19 cellular contexts compared by ENCODE assay signal in the genomic region with DNA sequence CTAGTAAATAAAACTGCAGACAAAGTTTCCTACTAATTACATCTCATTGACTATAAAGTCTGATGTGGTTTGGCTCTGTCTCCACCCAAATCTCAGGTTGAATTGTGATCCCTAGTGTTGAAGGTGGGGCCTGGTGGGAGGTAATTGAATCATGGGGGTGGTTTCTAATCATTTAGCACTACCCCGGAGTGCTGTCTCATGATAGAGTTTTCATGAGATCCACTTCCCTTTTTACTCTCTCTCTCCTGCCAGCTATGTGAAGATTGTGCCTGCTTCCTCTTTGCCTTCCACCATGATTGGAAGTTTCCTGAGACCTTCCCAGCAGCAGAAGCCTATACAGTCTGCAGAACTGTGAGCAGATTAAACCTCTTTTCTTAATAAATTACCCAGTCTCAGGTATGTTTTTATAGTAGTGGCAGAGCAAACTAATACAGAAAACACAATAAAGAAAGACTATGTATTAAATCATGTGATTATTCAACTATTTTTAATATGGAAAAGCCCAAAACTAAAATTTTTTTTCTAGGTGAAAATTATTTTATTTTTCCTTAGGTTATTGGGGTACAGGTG.
"Had no signal": no experiment of that assay in that cellular context is flagged by ENCODE, and none has a peak within 500 bp of the region (broad histone marks: within the 10 kb centered on the region; RNA-seq: fewer than 3 reads in every experiment).

No MANE protein-coding gene starts in this region.

- H3K36me3 Mint-ChIP-seq: type B pancreatic cell had no signal

- H3K4me3 Mint-ChIP-seq: activated CD4-positive, alpha-beta T cell treated with anti-CD3 and anti-CD28 coated beads for 36 hours; activated CD8-positive, alpha-beta T cell treated with anti-CD3 and anti-CD28 coated beads for 36 hours; natural killer cell; T-helper 2 cell treated with Interferon-gamma antibody and Interleukin-4, amounts not matched to agents 5 μg/mL and 100 μg/mL, for 36 hours; type B pancreatic cell had no signal

- H3K27me3 Mint-ChIP-seq: activated CD4-positive, alpha-beta T cell treated with anti-CD3 and anti-CD28 coated beads for 36 hours; activated CD8-positive, alpha-beta T cell treated with anti-CD3 and anti-CD28 coated beads for 36 hours; progenitor cell of endocrine pancreas; type B pancreatic cell had no signal

- H3K4me1 Mint-ChIP-seq: activated CD4-positive, alpha-beta T cell treated with anti-CD3 and anti-CD28 coated beads for 36 hours; natural killer cell had no signal

- ATAC-seq: activated CD4-positive, alpha-beta T cell treated with anti-CD3 and anti-CD28 coated beads for 36 hours; activated CD8-positive, alpha-beta T cell treated with anti-CD3 and anti-CD28 coated beads for 36 hours; esophagus mucosa; left cardiac atrium; natural killer cell had no signal

- DNase-seq: activated CD4-positive, alpha-beta T cell treated with anti-CD3 and anti-CD28 coated beads for 36 hours; activated CD8-positive, alpha-beta memory T cell treated with anti-CD3 and anti-CD28 coated beads, Interleukin-2, amount 50 U/mL, for 48 hours; activated CD8-positive, alpha-beta T cell treated with anti-CD3 and anti-CD28 coated beads for 36 hours; activated naive CD4-positive, alpha-beta T cell; dorsolateral prefrontal cortex; glutamatergic neuron; left cardiac atrium; lower lobe of right lung; natural killer cell; right lobe of liver; spleen; stimulated activated CD4-positive, alpha-beta T cell treated with anti-CD3 and anti-CD28 coated beads, Interleukin-1b, Interleukin-23, amount 100 ng/mL, for 48 hours; stimulated activated naive CD4-positive, alpha-beta T cell treated with Interleukin-2 at 50 U/mL for 16 hours; WERI-Rb-1 had no signal

- FAIRE-seq: bronchial epithelial cell had no signal

- H3K9me3 Mint-ChIP-seq: type B pancreatic cell had no signal

- H3K27ac Mint-ChIP-seq: activated CD4-positive, alpha-beta T cell treated with anti-CD3 and anti-CD28 coated beads for 36 hours; activated CD8-positive, alpha-beta T cell treated with anti-CD3 and anti-CD28 coated beads for 36 hours; natural killer cell; progenitor cell of endocrine pancreas; T-helper 2 cell treated with Interferon-gamma antibody and Interleukin-4, amounts not matched to agents 5 μg/mL and 100 μg/mL, for 36 hours; type B pancreatic cell had no signal
